Comparison of ENCODE assay signal across 10 cellular contexts in the genomic region with DNA sequence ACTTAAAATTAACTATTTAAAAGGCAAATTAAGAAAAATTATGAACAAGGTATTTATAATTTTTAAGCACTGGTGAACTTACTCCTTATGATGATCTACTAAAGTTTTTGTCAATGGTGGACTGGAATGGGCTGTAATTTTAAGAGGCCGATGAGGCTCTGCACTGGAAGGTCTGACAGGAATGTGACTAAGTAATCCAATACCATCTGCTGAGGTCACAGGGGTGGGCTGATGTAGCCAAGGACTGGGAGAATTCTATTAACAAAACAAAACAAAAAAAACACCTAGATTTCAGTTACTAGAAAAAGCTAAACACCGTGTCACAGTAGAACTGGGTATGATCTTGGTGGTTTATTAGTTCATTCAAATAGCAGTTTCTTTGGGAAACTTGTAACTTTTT.
DNase-seq lines count a peak whose midpoint lies in the region; FAIRE-seq lines count a peak whose summit lies in the region.
"Had no signal": no experiment of that assay in that cellular context is flagged by ENCODE, and none has a peak within 500 bp of the region (broad histone marks: within the 10 kb centered on the region; RNA-seq: fewer than 3 reads in every experiment).

No MANE protein-coding gene starts in this region.

- no peak for FAIRE-seq in HTR-8/SVneo (lab: Jason Lieb, UNC)

- DNase-seq in D341Med (ENCODE audit: low spot score) (peak; percentile 11), HTR-8/SVneo (ENCODE audit: insufficient read length, low spot score) (peak; percentile 28), cerebellar cortex (ENCODE audit: low spot score) (peak; percentile 62), left kidney (ENCODE audit: low read depth, low spot score) (peak; percentile 87), T-helper 9 cell (no peak), anterior cingulate cortex (lab: John Stamatoyannopoulos, UW) (no peak)
- DNase-seq in stimulated activated CD4-positive, alpha-beta T cell treated with anti-CD3 and anti-CD28 coated beads, Interleukin-12 subunit alpha, Interleukin-12 subunit beta, amount 100 ng/mL, for 4 hours, result no peak
- no peak for DNase-seq in activated T-cell treated with anti-CD3 and anti-CD28 coated beads, Interleukin-2, amount 50 U/mL, for 1 hour
- DNase-seq: NCI-H446, spleen had no signal

Comparison
In these comparisons a context has a peak if more than half of its experiments do, and no peak if none do; other contexts are left out.
1. DNase-seq: peak in D341Med (single experiment), HTR-8/SVneo (single experiment), cerebellar cortex (single experiment) and left kidney (single experiment); none in T-helper 9 cell (single experiment), anterior cingulate cortex (0 of 58), stimulated activated CD4-positive, alpha-beta T cell treated with anti-CD3 and anti-CD28 coated beads, Interleukin-12 subunit alpha, Interleukin-12 subunit beta, amount 100 ng/mL, for 4 hours (single experiment) and activated T-cell treated with anti-CD3 and anti-CD28 coated beads, Interleukin-2, amount 50 U/mL, for 1 hour (single experiment).